ENCODE assay signal across 8 cellular contexts in genomic region chr2:223944166-223944703, GRCh38. TPM values are rescaled to one million over a fixed set of nuclear protein-coding genes. Genes with fewer than 3 reads are reported as not detected.
DNase-seq lines count a peak whose midpoint lies in the region; ATAC-seq and TF ChIP-seq lines count a peak whose summit lies in the region.

No MANE protein-coding gene starts in this region.

- H3K27me3 ChIP-seq in Karpas-422 (ENCODE audit: low read length) = no peaks in the 10 kb centered on the region

- TF ChIP-seq CTCF in omental fat pad (IDR thresholded peaks at IDR 0.05) = no peak

- H3K27ac ChIP-seq in Karpas-422 (ENCODE audit: low read length) = no peak overlapping the region

- H3K4me3 ChIP-seq in Karpas-422 (ENCODE audit: low read length) = peak overlapping the region; percentile 73

- peak overlapping the region; percentile 69 for H3K4me2 ChIP-seq in Karpas-422 (ENCODE audit: low read depth, low read length, poor library complexity, severe bottlenecking)

- H3K9me2 ChIP-seq in Karpas-422 (replicated peaks; ENCODE audit: insufficient read depth, low read length) = no peaks in the 10 kb centered on the region

- peak; percentile 69 for ATAC-seq in Right ventricle myocardium inferior
- ATAC-seq in omental fat pad (ENCODE audit: low FRiP score) = peak; percentile 8

- H3K79me2 ChIP-seq in Karpas-422 (ENCODE audit: low read length) = no peaks in the 10 kb centered on the region

- H3K9ac ChIP-seq in Karpas-422 (ENCODE audit: low read length) = peak overlapping the region; percentile 78

- intact Hi-C loops in Right ventricle myocardium inferior (cut with DNase I) = no loop called here

- H3K4me1 ChIP-seq in Karpas-422 (ENCODE audit: low read length) = peaks cover 15% of the 10 kb centered on the region

- no peaks in the 10 kb centered on the region for H3K36me3 ChIP-seq in Karpas-422 (ENCODE audit: insufficient read depth, low read length)

- peak; percentile 32 for DNase-seq in NCI-H345 (lab: John Stamatoyannopoulos, UW)
- no peak for DNase-seq in NCI-H345 treated with DMSO at 0.1 percent for 48 hours (lab: John Stamatoyannopoulos, UW; ENCODE audit: unreplicated experiment)
- DNase-seq in Karpas-422 = no peak
- peak; percentile 44 for DNase-seq in activated naive CD4-positive, alpha-beta T cell treated with anti-CD3 and anti-CD28 coated beads, Interleukin-2, amount 50 U/mL, for 16 hours
- DNase-seq in Right ventricle myocardium inferior (ENCODE audit: missing footprints) = no peak
- no peak for DNase-seq in omental fat pad (ENCODE audit: low spot score)
- no peak for DNase-seq in epidermal melanocyte (ENCODE audit: insufficient read length, low spot score)
- DNase-seq in globus pallidus (ENCODE audit: low spot score) = no peak

- no peaks in the 10 kb centered on the region for H4K20me1 ChIP-seq in Karpas-422 (ENCODE audit: insufficient read depth, low read depth, low read length)

- H3K9me3 ChIP-seq in Karpas-422 (ENCODE audit: low read length) = no peaks in the 10 kb centered on the region

- peak overlapping the region; percentile 86; the same call in 1 of the 2 replicates for H2AFZ ChIP-seq in Karpas-422 (ENCODE audit: low read length)

RNA-seq across cellular contexts. Expression of gene WDFY1, which starts 0.9 kb away (rescaled TPM):
- total RNA-seq in Karpas-422 (2014; rRNA removed; shearing (Covaris generic); ENCODE audit: low replicate concordance) = 21.9 and 34.7 TPM in 2 replicates
- total RNA-seq in Right ventricle myocardium inferior (13.4 TPM), omental fat pad (10 to 100 TPM; 44.7 to 85.6 (median 54.2) TPM)

RNA-seq across cellular contexts. Expression of gene MRPL44, which starts 13.0 kb away (rescaled TPM):
- 26.8 and 34.9 TPM in 2 replicates for total RNA-seq in Karpas-422 (2014; rRNA removed; shearing (Covaris generic); ENCODE audit: low replicate concordance)
- total RNA-seq in Right ventricle myocardium inferior (36.5 TPM), omental fat pad (10 to 100 TPM; 18.8 to 32.4 (median 21.1) TPM)

Comparison
In these comparisons a context has a peak if more than half of its experiments do, and no peak if none do; other contexts are left out.
1. DNase-seq: peak in NCI-H345 (single experiment) and activated naive CD4-positive, alpha-beta T cell treated with anti-CD3 and anti-CD28 coated beads, Interleukin-2, amount 50 U/mL, for 16 hours (single experiment); none in NCI-H345 treated with DMSO at 0.1 percent for 48 hours (single experiment), Karpas-422 (single experiment), Right ventricle myocardium inferior (single experiment), omental fat pad (single experiment), epidermal melanocyte (single experiment) and globus pallidus (single experiment).